In the genomic region with DNA sequence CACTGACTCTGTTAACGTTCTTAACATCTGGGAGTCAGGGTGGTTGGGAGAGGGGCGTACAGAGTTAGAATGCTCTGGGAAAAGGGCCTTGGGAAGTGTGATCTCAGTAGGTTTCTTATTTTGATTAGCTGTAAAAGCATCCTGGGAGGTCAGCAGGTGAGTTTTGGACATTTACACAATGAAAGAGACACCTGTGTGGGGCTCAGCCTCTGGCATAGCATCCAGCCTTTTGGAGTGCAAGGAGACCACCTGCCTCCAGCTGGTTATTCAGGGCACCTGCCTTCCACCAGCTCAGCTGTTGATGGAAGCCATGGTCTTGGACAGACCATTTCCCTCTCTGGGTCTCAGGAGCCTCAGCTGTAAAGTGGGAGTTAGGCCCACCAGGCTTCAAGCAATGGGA, we compare ENCODE assay signal across 2 cellular contexts.
TF ChIP-seq lines count a peak whose summit lies in the region.

No MANE protein-coding gene starts in this region.

TF ChIP-seq in IMR-90, 13 proteins besides CTCF, POLR2A, EP300 and RAD21:
- TF ChIP-seq MAFK (IDR thresholded peaks at IDR 0.05; ENCODE audit: low read depth, low read length) (no peak), CEBPB (IDR thresholded peaks at IDR 0.05; ENCODE audit: low read depth, low read length) (no peak), RFX5 (IDR thresholded peaks at IDR 0.05; ENCODE audit: low read depth, low read length) (no peak), CHD1 (IDR thresholded peaks at IDR 0.05; ENCODE audit: low read depth, low read length) (no peak), SMC3 (IDR thresholded peaks at IDR 0.05; ENCODE audit: low read depth, low read length) (no peak), MXI1 (IDR thresholded peaks at IDR 0.05; ENCODE audit: borderline replicate concordance, low read depth, low read length) (no peak), RCOR1 (IDR thresholded peaks at IDR 0.05; ENCODE audit: insufficient replicate concordance, low read length) (no peak), BHLHE40 (IDR thresholded peaks at IDR 0.05; ENCODE audit: low read depth, low read length) (no peak), MAZ (IDR thresholded peaks at IDR 0.05; ENCODE audit: borderline replicate concordance, low read depth, low read length) (no peak), FOS (IDR thresholded peaks at IDR 0.05; ENCODE audit: low read depth, low read length) (no peak), NFE2L2 (IDR thresholded peaks at IDR 0.05; ENCODE audit: low read depth, low read length) (no peak)
- TF ChIP-seq, protein P1, sequence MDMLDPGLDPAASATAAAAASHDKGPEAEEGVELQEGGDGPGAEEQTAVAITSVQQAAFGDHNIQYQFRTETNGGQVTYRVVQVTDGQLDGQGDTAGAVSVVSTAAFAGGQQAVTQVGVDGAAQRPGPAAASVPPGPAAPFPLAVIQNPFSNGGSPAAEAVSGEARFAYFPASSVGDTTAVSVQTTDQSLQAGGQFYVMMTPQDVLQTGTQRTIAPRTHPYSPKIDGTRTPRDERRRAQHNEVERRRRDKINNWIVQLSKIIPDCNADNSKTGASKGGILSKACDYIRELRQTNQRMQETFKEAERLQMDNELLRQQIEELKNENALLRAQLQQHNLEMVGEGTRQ (IDR thresholded peaks at IDR 0.05; ENCODE audit: low read depth, low read length) = no peak
- TF ChIP-seq, protein P2, sequence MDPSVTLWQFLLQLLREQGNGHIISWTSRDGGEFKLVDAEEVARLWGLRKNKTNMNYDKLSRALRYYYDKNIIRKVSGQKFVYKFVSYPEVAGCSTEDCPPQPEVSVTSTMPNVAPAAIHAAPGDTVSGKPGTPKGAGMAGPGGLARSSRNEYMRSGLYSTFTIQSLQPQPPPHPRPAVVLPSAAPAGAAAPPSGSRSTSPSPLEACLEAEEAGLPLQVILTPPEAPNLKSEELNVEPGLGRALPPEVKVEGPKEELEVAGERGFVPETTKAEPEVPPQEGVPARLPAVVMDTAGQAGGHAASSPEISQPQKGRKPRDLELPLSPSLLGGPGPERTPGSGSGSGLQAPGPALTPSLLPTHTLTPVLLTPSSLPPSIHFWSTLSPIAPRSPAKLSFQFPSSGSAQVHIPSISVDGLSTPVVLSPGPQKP (IDR thresholded peaks at IDR 0.05; ENCODE audit: borderline replicate concordance, low read depth, low read length) = no peak

TF ChIP-seq in H1, 55 proteins besides CTCF, POLR2A, EP300 and RAD21:
- TF ChIP-seq, protein P3, sequence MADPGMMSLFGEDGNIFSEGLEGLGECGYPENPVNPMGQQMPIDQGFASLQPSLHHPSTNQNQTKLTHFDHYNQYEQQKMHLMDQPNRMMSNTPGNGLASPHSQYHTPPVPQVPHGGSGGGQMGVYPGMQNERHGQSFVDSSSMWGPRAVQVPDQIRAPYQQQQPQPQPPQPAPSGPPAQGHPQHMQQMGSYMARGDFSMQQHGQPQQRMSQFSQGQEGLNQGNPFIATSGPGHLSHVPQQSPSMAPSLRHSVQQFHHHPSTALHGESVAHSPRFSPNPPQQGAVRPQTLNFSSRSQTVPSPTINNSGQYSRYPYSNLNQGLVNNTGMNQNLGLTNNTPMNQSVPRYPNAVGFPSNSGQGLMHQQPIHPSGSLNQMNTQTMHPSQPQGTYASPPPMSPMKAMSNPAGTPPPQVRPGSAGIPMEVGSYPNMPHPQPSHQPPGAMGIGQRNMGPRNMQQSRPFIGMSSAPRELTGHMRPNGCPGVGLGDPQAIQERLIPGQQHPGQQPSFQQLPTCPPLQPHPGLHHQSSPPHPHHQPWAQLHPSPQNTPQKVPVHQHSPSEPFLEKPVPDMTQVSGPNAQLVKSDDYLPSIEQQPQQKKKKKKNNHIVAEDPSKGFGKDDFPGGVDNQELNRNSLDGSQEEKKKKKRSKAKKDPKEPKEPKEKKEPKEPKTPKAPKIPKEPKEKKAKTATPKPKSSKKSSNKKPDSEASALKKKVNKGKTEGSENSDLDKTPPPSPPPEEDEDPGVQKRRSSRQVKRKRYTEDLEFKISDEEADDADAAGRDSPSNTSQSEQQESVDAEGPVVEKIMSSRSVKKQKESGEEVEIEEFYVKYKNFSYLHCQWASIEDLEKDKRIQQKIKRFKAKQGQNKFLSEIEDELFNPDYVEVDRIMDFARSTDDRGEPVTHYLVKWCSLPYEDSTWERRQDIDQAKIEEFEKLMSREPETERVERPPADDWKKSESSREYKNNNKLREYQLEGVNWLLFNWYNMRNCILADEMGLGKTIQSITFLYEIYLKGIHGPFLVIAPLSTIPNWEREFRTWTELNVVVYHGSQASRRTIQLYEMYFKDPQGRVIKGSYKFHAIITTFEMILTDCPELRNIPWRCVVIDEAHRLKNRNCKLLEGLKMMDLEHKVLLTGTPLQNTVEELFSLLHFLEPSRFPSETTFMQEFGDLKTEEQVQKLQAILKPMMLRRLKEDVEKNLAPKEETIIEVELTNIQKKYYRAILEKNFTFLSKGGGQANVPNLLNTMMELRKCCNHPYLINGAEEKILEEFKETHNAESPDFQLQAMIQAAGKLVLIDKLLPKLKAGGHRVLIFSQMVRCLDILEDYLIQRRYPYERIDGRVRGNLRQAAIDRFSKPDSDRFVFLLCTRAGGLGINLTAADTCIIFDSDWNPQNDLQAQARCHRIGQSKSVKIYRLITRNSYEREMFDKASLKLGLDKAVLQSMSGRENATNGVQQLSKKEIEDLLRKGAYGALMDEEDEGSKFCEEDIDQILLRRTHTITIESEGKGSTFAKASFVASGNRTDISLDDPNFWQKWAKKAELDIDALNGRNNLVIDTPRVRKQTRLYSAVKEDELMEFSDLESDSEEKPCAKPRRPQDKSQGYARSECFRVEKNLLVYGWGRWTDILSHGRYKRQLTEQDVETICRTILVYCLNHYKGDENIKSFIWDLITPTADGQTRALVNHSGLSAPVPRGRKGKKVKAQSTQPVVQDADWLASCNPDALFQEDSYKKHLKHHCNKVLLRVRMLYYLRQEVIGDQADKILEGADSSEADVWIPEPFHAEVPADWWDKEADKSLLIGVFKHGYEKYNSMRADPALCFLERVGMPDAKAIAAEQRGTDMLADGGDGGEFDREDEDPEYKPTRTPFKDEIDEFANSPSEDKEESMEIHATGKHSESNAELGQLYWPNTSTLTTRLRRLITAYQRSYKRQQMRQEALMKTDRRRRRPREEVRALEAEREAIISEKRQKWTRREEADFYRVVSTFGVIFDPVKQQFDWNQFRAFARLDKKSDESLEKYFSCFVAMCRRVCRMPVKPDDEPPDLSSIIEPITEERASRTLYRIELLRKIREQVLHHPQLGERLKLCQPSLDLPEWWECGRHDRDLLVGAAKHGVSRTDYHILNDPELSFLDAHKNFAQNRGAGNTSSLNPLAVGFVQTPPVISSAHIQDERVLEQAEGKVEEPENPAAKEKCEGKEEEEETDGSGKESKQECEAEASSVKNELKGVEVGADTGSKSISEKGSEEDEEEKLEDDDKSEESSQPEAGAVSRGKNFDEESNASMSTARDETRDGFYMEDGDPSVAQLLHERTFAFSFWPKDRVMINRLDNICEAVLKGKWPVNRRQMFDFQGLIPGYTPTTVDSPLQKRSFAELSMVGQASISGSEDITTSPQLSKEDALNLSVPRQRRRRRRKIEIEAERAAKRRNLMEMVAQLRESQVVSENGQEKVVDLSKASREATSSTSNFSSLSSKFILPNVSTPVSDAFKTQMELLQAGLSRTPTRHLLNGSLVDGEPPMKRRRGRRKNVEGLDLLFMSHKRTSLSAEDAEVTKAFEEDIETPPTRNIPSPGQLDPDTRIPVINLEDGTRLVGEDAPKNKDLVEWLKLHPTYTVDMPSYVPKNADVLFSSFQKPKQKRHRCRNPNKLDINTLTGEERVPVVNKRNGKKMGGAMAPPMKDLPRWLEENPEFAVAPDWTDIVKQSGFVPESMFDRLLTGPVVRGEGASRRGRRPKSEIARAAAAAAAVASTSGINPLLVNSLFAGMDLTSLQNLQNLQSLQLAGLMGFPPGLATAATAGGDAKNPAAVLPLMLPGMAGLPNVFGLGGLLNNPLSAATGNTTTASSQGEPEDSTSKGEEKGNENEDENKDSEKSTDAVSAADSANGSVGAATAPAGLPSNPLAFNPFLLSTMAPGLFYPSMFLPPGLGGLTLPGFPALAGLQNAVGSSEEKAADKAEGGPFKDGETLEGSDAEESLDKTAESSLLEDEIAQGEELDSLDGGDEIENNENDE (IDR thresholded peaks at IDR 0.05; ENCODE audit: insufficient replicate concordance, low read length) = no peak
- TF ChIP-seq, protein P1 (IDR thresholded peaks at IDR 0.05; ENCODE audit: low read length) = no peak
- TF ChIP-seq, protein P4, sequence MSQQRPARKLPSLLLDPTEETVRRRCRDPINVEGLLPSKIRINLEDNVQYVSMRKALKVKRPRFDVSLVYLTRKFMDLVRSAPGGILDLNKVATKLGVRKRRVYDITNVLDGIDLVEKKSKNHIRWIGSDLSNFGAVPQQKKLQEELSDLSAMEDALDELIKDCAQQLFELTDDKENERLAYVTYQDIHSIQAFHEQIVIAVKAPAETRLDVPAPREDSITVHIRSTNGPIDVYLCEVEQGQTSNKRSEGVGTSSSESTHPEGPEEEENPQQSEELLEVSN (IDR thresholded peaks at IDR 0.05) = no peak
- TF ChIP-seq SAP30 (IDR thresholded peaks at IDR 0.05; ENCODE audit: insufficient read depth, insufficient replicate concordance, low read length) = no peak
- no peak for TF ChIP-seq BRCA1 (IDR thresholded peaks at IDR 0.05; ENCODE audit: low read depth, low read length)
- no peak for TF ChIP-seq CBX5 (IDR thresholded peaks at IDR 0.05; ENCODE audit: low read depth, low read length)
- TF ChIP-seq ASH2L (IDR thresholded peaks at IDR 0.05; ENCODE audit: low read length) = no peak
- TF ChIP-seq CEBPB (IDR thresholded peaks at IDR 0.05; ENCODE audit: low read depth, low read length) = no peak
- TF ChIP-seq RBBP5 (IDR thresholded peaks at IDR 0.05; ENCODE audit: borderline replicate concordance, low read depth, low read length) = no peak
- no peak for TF ChIP-seq TEAD4 (IDR thresholded peaks at IDR 0.05; ENCODE audit: low read depth, low read length)
- no peak for TF ChIP-seq EGR1 (IDR thresholded peaks at IDR 0.05; ENCODE audit: borderline replicate concordance, low read depth, low read length)
TF ChIP-seq in H1: peak in this region for 0.
